In genomic region chr3:38110314-38111050, GRCh38 we compare ENCODE assay signal across 24 cellular contexts. TPM values are rescaled to one million over a fixed set of nuclear protein-coding genes. Genes with fewer than 3 reads are reported as not detected.
DNase-seq lines count a peak whose midpoint lies in the region; ATAC-seq, FAIRE-seq and TF ChIP-seq lines count a peak whose summit lies in the region.
"Had no signal": no experiment of that assay in that cellular context is flagged by ENCODE, and none has a peak within 500 bp of the region (broad histone marks: within the 10 kb centered on the region; RNA-seq: fewer than 3 reads in every experiment).

No MANE protein-coding gene starts in this region.

- FAIRE-seq in bronchial epithelial cell (lab: Jason Lieb, UNC): peak; percentile 76
- FAIRE-seq: A549, GM12892, GM18507, H1 had no signal

- H3K4me1 ChIP-seq in HEK293 (ENCODE audit: control insufficient read depth, insufficient read depth, low read length) (no peaks in the 10 kb centered on the region), neural progenitor cell (no peaks in the 10 kb centered on the region)
- H3K4me1 ChIP-seq: A549, SJSA1 had no signal

- no peak overlapping the region for H2AFZ ChIP-seq in neural progenitor cell (replicated peaks)

- H3K79me2 ChIP-seq in neural progenitor cell (ENCODE audit: low read depth): no peaks in the 10 kb centered on the region

- H3K36me3 Mint-ChIP-seq in neural progenitor cell: no peaks in the 10 kb centered on the region
- no peaks in the 10 kb centered on the region for H3K36me3 Mint-ChIP-seq in stimulated activated effector memory CD8-positive, alpha-beta T cell treated with anti-CD3 and anti-CD28 coated beads, Interleukin-12 subunit alpha, Interleukin-12 subunit beta, amount 100 ng/mL, for 72 hours

- no peak overlapping the region for H3K4me3 ChIP-seq in HEK293 (ENCODE audit: low read depth, low read length)
- H3K4me3 ChIP-seq in bronchial epithelial cell (ENCODE audit: low read depth, low read length): no peak overlapping the region
- no peak overlapping the region for H3K4me3 ChIP-seq in neural progenitor cell
- H3K4me3 ChIP-seq: A549, MG63, SJSA1 had no signal

- H3K27ac ChIP-seq in HEK293 (ENCODE audit: extremely low read depth, low read depth, low read length): no peak overlapping the region
- no peak overlapping the region for H3K27ac ChIP-seq in neural progenitor cell
- H3K27ac ChIP-seq: A549, HL-60, SJSA1 had no signal

- DNase-seq in bronchial epithelial cell (ENCODE audit: low read depth): no peak
- DNase-seq in neural progenitor cell (ENCODE audit: low spot score): no peak
- no peak for DNase-seq in stimulated activated effector memory CD8-positive, alpha-beta T cell treated with anti-CD3 and anti-CD28 coated beads, Interleukin-12 subunit alpha, Interleukin-12 subunit beta, amount 100 ng/mL, for 72 hours (ENCODE audit: low spot score in 2 of 2)
- DNase-seq in COLO668 (lab: John Stamatoyannopoulos, UW; ENCODE audit: unreplicated experiment): no peak
- DNase-seq: Calu3, HFFc6, Kasumi-1, MG63, NCI-H1092, NCI-H1436 treated with DMSO at 0.1 percent for 48 hours, NCI-H2029, NCI-H2171, NCI-H526 had no signal

- no peak overlapping the region for H3K4me3 Mint-ChIP-seq in neural progenitor cell
- no peak overlapping the region for H3K4me3 Mint-ChIP-seq in stimulated activated effector memory CD8-positive, alpha-beta T cell treated with anti-CD3 and anti-CD28 coated beads, Interleukin-12 subunit alpha, Interleukin-12 subunit beta, amount 100 ng/mL, for 72 hours
- H3K4me3 Mint-ChIP-seq: CD4-positive, alpha-beta T cell; HFFc6 had no signal

- H3K27me3 Mint-ChIP-seq in neural progenitor cell (ENCODE audit: insufficient read depth, low read depth): peaks cover 3% of the 10 kb centered on the region
- H3K27me3 Mint-ChIP-seq: CD4-positive, alpha-beta T cell had no signal

- peak overlapping the region; percentile 84 for H3K27ac Mint-ChIP-seq in neural progenitor cell
- peak overlapping the region; percentile 82 for H3K27ac Mint-ChIP-seq in stimulated activated effector memory CD8-positive, alpha-beta T cell treated with anti-CD3 and anti-CD28 coated beads, Interleukin-12 subunit alpha, Interleukin-12 subunit beta, amount 100 ng/mL, for 72 hours
- H3K27ac Mint-ChIP-seq: CD4-positive, alpha-beta T cell; HFFc6 had no signal

- CTCF ChIA-PET in HEK293 (lab: Yijun Ruan, JAX): interaction anchor here (0.6 kb wide), 1 partner anchor 323 kb away, joined by 5 read pairs; no protein-coding TSS in a partner anchor

- no peak overlapping the region for H3K9ac ChIP-seq in neural progenitor cell

- no peak overlapping the region for H3K4me2 ChIP-seq in neural progenitor cell
- H3K4me2 ChIP-seq: A549 had no signal

- H3K27me3 ChIP-seq in bronchial epithelial cell (ENCODE audit: control insufficient read depth, insufficient read depth, low read length) (no peaks in the 10 kb centered on the region), neural progenitor cell (no peaks in the 10 kb centered on the region)
- H3K27me3 ChIP-seq: MG63, SJSA1 had no signal

- POLR2A ChIA-PET in HEK293 (lab: Yijun Ruan, JAX): no interaction called here

- H3K9me3 Mint-ChIP-seq in neural progenitor cell: no peaks in the 10 kb centered on the region
- H3K9me3 Mint-ChIP-seq in stimulated activated effector memory CD8-positive, alpha-beta T cell treated with anti-CD3 and anti-CD28 coated beads, Interleukin-12 subunit alpha, Interleukin-12 subunit beta, amount 100 ng/mL, for 72 hours: peaks cover 4% of the 10 kb centered on the region
- H3K9me3 Mint-ChIP-seq: CD4-positive, alpha-beta T cell had no signal

- H3K36me3 ChIP-seq in HEK293 (ENCODE audit: control insufficient read depth in 2 of 2, insufficient read depth in 1 of 2, low read length in 2 of 2) (no peaks in the 10 kb centered on the region), bronchial epithelial cell (ENCODE audit: control insufficient read depth, insufficient read depth, low read length) (no peaks in the 10 kb centered on the region), neural progenitor cell (no peaks in the 10 kb centered on the region)
- H3K36me3 ChIP-seq: MG63, SJSA1 had no signal

- H3F3A ChIP-seq in neural progenitor cell (ENCODE audit: low read depth): no peaks in the 10 kb centered on the region

- no peak for ATAC-seq in stimulated activated effector memory CD8-positive, alpha-beta T cell treated with anti-CD3 and anti-CD28 coated beads, Interleukin-12 subunit alpha, Interleukin-12 subunit beta, amount 100 ng/mL, for 72 hours
- ATAC-seq in HG02840 (IDR thresholded peaks at IDR 0.05; ENCODE audit: low FRiP score, unreplicated experiment): no peak
- no peak for ATAC-seq in HG03432 (IDR thresholded peaks at IDR 0.05; ENCODE audit: unreplicated experiment)
- ATAC-seq: A549 had no signal

- TF ChIP-seq CTCF in HEK293 (tag by site-specific recombination; IDR thresholded peaks at IDR 0.05) (no peak), bronchial epithelial cell (IDR thresholded peaks at IDR 0.05; ENCODE audit: insufficient read depth, low read length, severe bottlenecking) (no peak), neural progenitor cell (IDR thresholded peaks at IDR 0.05) (no peak)

- H3K9me3 ChIP-seq in HEK293 (ENCODE audit: control insufficient read depth, insufficient read depth, low read depth, low read length) (no peaks in the 10 kb centered on the region), neural progenitor cell (ENCODE audit: low read depth) (no peaks in the 10 kb centered on the region)
- H3K9me3 ChIP-seq: SJSA1 had no signal

- no peaks in the 10 kb centered on the region for H4K20me1 ChIP-seq in neural progenitor cell (ENCODE audit: low read depth)

- no peaks in the 10 kb centered on the region for H3K4me1 Mint-ChIP-seq in neural progenitor cell
- H3K4me1 Mint-ChIP-seq in stimulated activated effector memory CD8-positive, alpha-beta T cell treated with anti-CD3 and anti-CD28 coated beads, Interleukin-12 subunit alpha, Interleukin-12 subunit beta, amount 100 ng/mL, for 72 hours: peaks cover under 1% of the 10 kb centered on the region

TF ChIP-seq in HEK293, 187 proteins besides CTCF, POLR2A, EP300 and RAD21:
- TF ChIP-seq ZSCAN4 (tag by site-specific recombination; IDR thresholded peaks at IDR 0.05) (0 out of 2 replicates have a peak, but pooled peaks have one; percentile 27), ZNF658 (tag by site-specific recombination; IDR thresholded peaks at IDR 0.05) (no peak)

RNA-seq across cellular contexts. Expression of gene ACAA1, which starts 26.4 kb away (rescaled TPM):
- total RNA-seq in bronchial epithelial cell: 54.2 and 82.2 TPM in 2 replicates
- total RNA-seq in neural progenitor cell (ENCODE audit: low replicate concordance): 3.3 and 13.3 TPM in 2 replicates

RNA-seq across cellular contexts. Expression of gene MYD88, which starts 28.0 kb away (rescaled TPM):
- 14.7 and 21.5 TPM in 2 replicates for total RNA-seq in bronchial epithelial cell
- total RNA-seq in neural progenitor cell (ENCODE audit: low replicate concordance): 3.1 and 5.5 TPM in 2 replicates
- total RNA-seq: HT1080 had no signal

RNA-seq across cellular contexts. Expression of gene OXSR1, which starts 54.9 kb away (rescaled TPM):
- total RNA-seq in bronchial epithelial cell: 95.3 and 121 TPM in 2 replicates
- 60.2 and 65.8 TPM in 2 replicates for total RNA-seq in neural progenitor cell (ENCODE audit: low replicate concordance)
